ENCODE assay signal across 27 cellular contexts in the genomic region with DNA sequence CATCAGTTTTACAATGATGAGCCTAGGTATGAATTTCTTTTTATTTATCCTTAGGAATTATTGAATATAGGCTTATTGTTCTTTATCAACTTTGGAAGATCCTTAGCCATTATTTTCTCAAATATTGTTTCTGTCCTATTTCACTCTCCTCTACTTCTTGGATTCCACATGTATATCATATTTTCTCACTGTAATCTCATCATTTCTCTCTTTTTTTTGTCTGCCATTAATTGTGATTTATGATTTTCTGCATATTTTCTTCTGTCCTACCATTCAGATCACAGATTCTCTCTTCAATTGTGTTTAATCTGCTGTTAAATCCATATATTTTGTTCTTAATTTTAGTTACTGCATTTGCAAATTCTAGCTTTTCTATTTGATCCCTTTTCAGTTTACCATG.
"Had no signal": no experiment of that assay in that cellular context is flagged by ENCODE, and none has a peak within 500 bp of the region (broad histone marks: within the 10 kb centered on the region; RNA-seq: fewer than 3 reads in every experiment).

No MANE protein-coding gene starts in this region.

- H3K36me3 ChIP-seq: esophagus squamous epithelium, gastrocnemius medialis, heart right ventricle, left lung, lower lobe of right lung had no signal

- DNase-seq: dermis blood vessel endothelial cell; dorsolateral prefrontal cortex; effector CD4-positive, alpha-beta T cell; effector memory CD4-positive, alpha-beta T cell; erythroblast; esophagus squamous epithelium; foreskin fibroblast; foreskin melanocyte; gastrocnemius medialis; glutamatergic neuron; head of caudate nucleus; heart right ventricle; hippocampal formation; left cardiac atrium; left lung; left ventricle myocardium superior; lower lobe of right lung; mesenchymal stem cell; mucosa of descending colon; naive B cell; naive thymus-derived CD8-positive, alpha-beta T cell had no signal

- H3K27ac ChIP-seq: dorsolateral prefrontal cortex, epithelial cell of prostate, esophagus squamous epithelium, gastrocnemius medialis, left lung, lower lobe of right lung had no signal

- H3K9me3 ChIP-seq: gastrocnemius medialis, mucosa of descending colon had no signal

- FAIRE-seq: endometrium, islet of Langerhans, keratinocyte had no signal

- H3K4me1 Mint-ChIP-seq: mesothelial cell of epicardium, naive B cell had no signal

- ATAC-seq: esophagus mucosa; gastrocnemius medialis; left cardiac atrium; left lung; lower lobe of right lung; mucosa of descending colon; naive thymus-derived CD8-positive, alpha-beta T cell had no signal

- H3K27ac Mint-ChIP-seq: mesothelial cell of epicardium; naive B cell; naive thymus-derived CD8-positive, alpha-beta T cell had no signal

- H3K27me3 ChIP-seq: dorsolateral prefrontal cortex, esophagus squamous epithelium, gastrocnemius medialis, heart right ventricle, left lung had no signal

- H3K4me3 Mint-ChIP-seq: mesothelial cell of epicardium; naive B cell; naive thymus-derived CD8-positive, alpha-beta T cell had no signal

- H3K4me1 ChIP-seq: esophagus squamous epithelium, left lung, lower lobe of right lung had no signal

- H3K4me3 ChIP-seq: dorsolateral prefrontal cortex, esophagus squamous epithelium, gastrocnemius medialis, heart right ventricle, left lung, lower lobe of right lung, mucosa of descending colon had no signal
